In the genomic region with DNA sequence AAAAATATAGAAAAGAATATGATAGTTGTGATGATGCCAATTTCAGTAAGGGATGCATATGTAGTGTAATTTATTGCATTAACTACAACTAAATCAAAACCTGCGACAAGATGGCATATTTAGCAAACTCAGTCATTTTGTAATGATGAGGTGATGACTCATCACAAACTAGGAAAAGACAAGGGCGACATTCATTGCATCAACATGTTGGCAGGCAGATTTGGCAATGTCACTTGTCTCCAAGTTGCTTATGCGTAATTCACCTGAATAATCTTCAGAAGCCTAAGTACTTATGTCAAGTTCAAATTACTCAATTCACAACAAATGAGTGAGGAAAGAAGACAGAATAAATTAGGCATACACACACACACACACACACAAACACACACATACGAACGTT, we compare ENCODE assay signal across 22 cellular contexts.
A peak's percentile ranks its signal among the peaks of the same experiment; 100 is the strongest.
DNase-seq lines count a peak whose midpoint lies in the region; ATAC-seq and TF ChIP-seq lines count a peak whose summit lies in the region.
"Had no signal": no experiment of that assay in that cellular context is flagged by ENCODE, and none has a peak within 500 bp of the region (broad histone marks: within the 10 kb centered on the region; RNA-seq: fewer than 3 reads in every experiment).

No MANE protein-coding gene starts in this region.

- peaks cover 0 to 35% (median 12%) of the 10 kb centered on the region in 11 donors for H3K9me3 Mint-ChIP-seq in naive thymus-derived CD4-positive, alpha-beta T cell
- peaks cover 9 to 16% (median 14%) of the 10 kb centered on the region in 5 donors for H3K9me3 Mint-ChIP-seq in CD8-positive, alpha-beta memory T cell
- peaks cover 2% of the 10 kb centered on the region for H3K9me3 Mint-ChIP-seq in glutamatergic neuron (ENCODE audit: unreplicated experiment)

- no peak overlapping the region for H3K27ac Mint-ChIP-seq in naive thymus-derived CD4-positive, alpha-beta T cell
- H3K27ac Mint-ChIP-seq in CD8-positive, alpha-beta memory T cell, result no peak overlapping the region
- no peak overlapping the region for H3K27ac Mint-ChIP-seq in glutamatergic neuron (ENCODE audit: unreplicated experiment)
- H3K27ac Mint-ChIP-seq: activated CD4-positive, alpha-beta memory T cell treated with anti-CD3 and anti-CD28 coated beads for 36 hours; T-helper 17 cell; type B pancreatic cell; WTC11 had no signal

- H3K36me3 Mint-ChIP-seq in naive thymus-derived CD4-positive, alpha-beta T cell, result no peaks in the 10 kb centered on the region
- H3K36me3 Mint-ChIP-seq in CD8-positive, alpha-beta memory T cell, result no peaks in the 10 kb centered on the region
- H3K36me3 Mint-ChIP-seq in glutamatergic neuron (ENCODE audit: unreplicated experiment), result peaks cover 5% of the 10 kb centered on the region
- H3K36me3 Mint-ChIP-seq: activated CD4-positive, alpha-beta memory T cell treated with anti-CD3 and anti-CD28 coated beads for 36 hours; type B pancreatic cell had no signal

- H3K4me3 ChIP-seq in fibroblast of mammary gland (ENCODE audit: control insufficient read depth, low read depth, low read length), result no peak overlapping the region
- no peak overlapping the region for H3K4me3 ChIP-seq in naive thymus-derived CD4-positive, alpha-beta T cell (ENCODE audit: low read length)
- no peak overlapping the region for H3K4me3 ChIP-seq in CD8-positive, alpha-beta memory T cell (ENCODE audit: low read length)
- H3K4me3 ChIP-seq: body of pancreas, gastroesophageal sphincter, stomach had no signal

- H3K9me3 ChIP-seq in naive thymus-derived CD4-positive, alpha-beta T cell (ENCODE audit: control insufficient read depth in 2 of 3, low read length in 3 of 3), result peaks cover 0 to 13% (median 0%) of the 10 kb centered on the region in 3 experiments
- no peaks in the 10 kb centered on the region for H3K9me3 ChIP-seq in CD8-positive, alpha-beta memory T cell (ENCODE audit: low read length)

- CTCF ChIA-PET in naive thymus-derived CD4-positive, alpha-beta T cell (lab: Charles Lee), result no interaction called here
- CTCF ChIA-PET in CD8-positive, alpha-beta memory T cell (lab: Charles Lee), result no interaction called here

- TF ChIP-seq CTCF in fibroblast of mammary gland (conservative IDR thresholded peaks at IDR 0.05; ENCODE audit: control insufficient read depth, insufficient read depth, low read depth, low read length) (no peak), glutamatergic neuron (IDR thresholded peaks at IDR 0.05; ENCODE audit: partially characterized antibody, unreplicated experiment) (no peak)

- intact Hi-C loops in naive thymus-derived CD4-positive, alpha-beta T cell (cut with micrococcal nuclease), result no loop called here

- no peaks in the 10 kb centered on the region for H3K27me3 ChIP-seq in naive thymus-derived CD4-positive, alpha-beta T cell (ENCODE audit: control insufficient read depth in 2 of 2, insufficient read depth in 2 of 2, low read length in 2 of 2)
- H3K27me3 ChIP-seq in CD8-positive, alpha-beta memory T cell (ENCODE audit: insufficient read depth, low read length, poor library complexity, severe bottlenecking), result no peaks in the 10 kb centered on the region
- H3K27me3 ChIP-seq: body of pancreas, gastroesophageal sphincter, stomach had no signal

- no peak overlapping the region for H3K4me3 Mint-ChIP-seq in naive thymus-derived CD4-positive, alpha-beta T cell
- H3K4me3 Mint-ChIP-seq in CD8-positive, alpha-beta memory T cell, result no peak overlapping the region
- no peak overlapping the region for H3K4me3 Mint-ChIP-seq in glutamatergic neuron (ENCODE audit: unreplicated experiment)
- H3K4me3 Mint-ChIP-seq: activated CD4-positive, alpha-beta memory T cell treated with anti-CD3 and anti-CD28 coated beads for 36 hours; T-helper 17 cell; type B pancreatic cell; WTC11 had no signal

- H3K27me3 Mint-ChIP-seq in naive thymus-derived CD4-positive, alpha-beta T cell, result no peaks in the 10 kb centered on the region
- H3K27me3 Mint-ChIP-seq in CD8-positive, alpha-beta memory T cell, result no peaks in the 10 kb centered on the region
- no peaks in the 10 kb centered on the region for H3K27me3 Mint-ChIP-seq in glutamatergic neuron (ENCODE audit: unreplicated experiment)
- H3K27me3 Mint-ChIP-seq: activated CD4-positive, alpha-beta memory T cell treated with anti-CD3 and anti-CD28 coated beads for 36 hours; T-helper 17 cell; type B pancreatic cell had no signal

- no peak overlapping the region for H3K27ac ChIP-seq in naive thymus-derived CD4-positive, alpha-beta T cell (ENCODE audit: low read depth, low read length)
- H3K27ac ChIP-seq in CD8-positive, alpha-beta memory T cell (ENCODE audit: low read depth, low read length), result no peak overlapping the region
- H3K27ac ChIP-seq: body of pancreas, gastroesophageal sphincter, stomach had no signal

- POLR2A ChIA-PET in naive thymus-derived CD4-positive, alpha-beta T cell (lab: Charles Lee), result no interaction called here
- POLR2A ChIA-PET in CD8-positive, alpha-beta memory T cell (lab: Charles Lee), result no interaction called here

- H3K4me1 ChIP-seq in naive thymus-derived CD4-positive, alpha-beta T cell (ENCODE audit: control insufficient read depth in 2 of 2, insufficient read depth in 2 of 2, low read length in 2 of 2), result no peaks in the 10 kb centered on the region
- H3K4me1 ChIP-seq in CD8-positive, alpha-beta memory T cell (ENCODE audit: insufficient read depth, low read length), result no peaks in the 10 kb centered on the region
- H3K4me1 ChIP-seq: body of pancreas, gastroesophageal sphincter, stomach had no signal

- DNase-seq in A172 (ENCODE audit: low spot score), result peak; percentile 82
- DNase-seq in H4 (ENCODE audit: low spot score), result peak; percentile 12
- DNase-seq in RPMI7951 (ENCODE audit: low read depth), result peak; percentile 43
- DNase-seq in fibroblast of mammary gland (ENCODE audit: low read depth), result peak; percentile 71
- DNase-seq in naive thymus-derived CD4-positive, alpha-beta T cell, result no peak
- DNase-seq in CD8-positive, alpha-beta memory T cell, result no peak
- no peak for DNase-seq in glutamatergic neuron
- DNase-seq: activated CD4-positive, alpha-beta memory T cell treated with anti-CD3 and anti-CD28 coated beads for 36 hours; activated naive CD4-positive, alpha-beta T cell treated with anti-CD3 and anti-CD28 coated beads, Interleukin-2, amount 50 U/mL, for 16 hours; activated T-cell treated with anti-CD3 and anti-CD28 coated beads, Interleukin-2, amount 50 U/mL, for 1 hour; body of pancreas; cortex of kidney; GOT3; NCI-H1417 treated with DMSO at 0.1 percent for 48 hours; SHP77; stimulated activated CD4-positive, alpha-beta T cell treated with anti-CD3 and anti-CD28 coated beads, Interleukin-2, amount 100 ng/mL, for 24 hours; stomach; T-helper 17 cell had no signal

- ATAC-seq in naive thymus-derived CD4-positive, alpha-beta T cell, result no peak
- ATAC-seq in GM21367 (IDR thresholded peaks at IDR 0.05; ENCODE audit: unreplicated experiment), result no peak
- ATAC-seq: body of pancreas, gastroesophageal sphincter, T-helper 17 cell, WTC11 had no signal

- no peaks in the 10 kb centered on the region for H3K36me3 ChIP-seq in naive thymus-derived CD4-positive, alpha-beta T cell (ENCODE audit: control insufficient read depth in 2 of 3, insufficient read depth in 3 of 3, low read length in 3 of 3)
- no peaks in the 10 kb centered on the region for H3K36me3 ChIP-seq in CD8-positive, alpha-beta memory T cell (ENCODE audit: insufficient read depth, low read length)
- H3K36me3 ChIP-seq: gastroesophageal sphincter, stomach had no signal

- H3K4me1 Mint-ChIP-seq in naive thymus-derived CD4-positive, alpha-beta T cell, result no peaks in the 10 kb centered on the region
- no peaks in the 10 kb centered on the region for H3K4me1 Mint-ChIP-seq in CD8-positive, alpha-beta memory T cell
- H3K4me1 Mint-ChIP-seq in glutamatergic neuron (ENCODE audit: low read depth, unreplicated experiment), result no peaks in the 10 kb centered on the region
- H3K4me1 Mint-ChIP-seq: T-helper 17 cell, WTC11 had no signal

Comparison
In these comparisons a context has a peak if more than half of its experiments do, and no peak if none do; other contexts are left out.
1. DNase-seq: peak in A172 (single experiment), H4 (single experiment), RPMI7951 (single experiment) and fibroblast of mammary gland (single experiment); none in naive thymus-derived CD4-positive, alpha-beta T cell (0 of 9), CD8-positive, alpha-beta memory T cell (0 of 5) and glutamatergic neuron (single experiment).